Comparison of ENCODE assay signal across 15 cellular contexts in the genomic region with DNA sequence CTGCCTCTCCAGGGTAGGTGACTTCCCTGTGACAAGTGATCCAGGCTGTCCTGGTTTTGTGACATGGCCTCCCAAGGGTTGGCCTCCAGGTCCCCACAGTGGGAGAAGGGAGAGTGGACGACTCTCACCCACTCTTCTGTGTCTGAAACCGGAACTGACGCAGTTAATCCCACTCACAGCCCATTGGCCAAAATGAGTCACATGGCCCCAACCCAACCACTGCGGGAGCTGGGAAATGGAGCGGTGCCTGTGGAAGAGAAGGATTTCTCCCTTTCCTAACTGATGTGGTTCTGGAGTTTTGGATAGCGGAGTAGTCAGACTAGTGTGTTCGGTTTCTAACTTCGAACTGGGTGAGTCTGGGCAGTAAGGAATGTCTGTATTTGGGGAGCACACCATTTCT.
DNase-seq lines count a peak whose midpoint lies in the region; ATAC-seq, FAIRE-seq and TF ChIP-seq lines count a peak whose summit lies in the region.
"Had no signal": no experiment of that assay in that cellular context is flagged by ENCODE, and none has a peak within 500 bp of the region (broad histone marks: within the 10 kb centered on the region; RNA-seq: fewer than 3 reads in every experiment).

No MANE protein-coding gene starts in this region.

- TF ChIP-seq RAD21 in GM12878 (IDR thresholded peaks at IDR 0.05; ENCODE audit: insufficient read depth, low read depth, low read length): no peak

- TF ChIP-seq POLR2A in GM12878 (IDR thresholded peaks at IDR 0.05; ENCODE audit: low read depth, low read length) (no peak), gastrocnemius medialis (IDR thresholded peaks at IDR 0.05) (no peak)

- peaks cover 13% of the 10 kb centered on the region for H3K36me3 Mint-ChIP-seq in progenitor cell of endocrine pancreas (ENCODE audit: insufficient read depth)

- CTCF ChIA-PET in GM12878 (lab: Yijun Ruan, JAX): no interaction called here

- TF ChIP-seq EP300 in GM12878 (IDR thresholded peaks at IDR 0.05; ENCODE audit: borderline replicate concordance in 1 of 2, control insufficient read depth in 1 of 2, low read depth in 2 of 2, low read length in 2 of 2): no peak

- no peak overlapping the region for H3K9ac ChIP-seq in BLaER1
- no peak overlapping the region for H3K9ac ChIP-seq in GM12878 (ENCODE audit: control insufficient read depth, insufficient read depth, low read length)

- SMC1A ChIA-PET in GM12878 (lab: Charles Lee; ENCODE audit: uncharacterized antibody, unreplicated experiment): no interaction called here

- H3K4me1 ChIP-seq in BLaER1 (peaks cover 83% of the 10 kb centered on the region), GM12878 (ENCODE audit: control insufficient read depth, insufficient read depth, low read length) (0 out of 2 replicates have a peak, but pooled peaks cover 2% of the 10 kb centered on the region), gastrocnemius medialis (peaks cover 0 to 6% of the 10 kb centered on the region in 2 donors)
- no peaks in the 10 kb centered on the region for H3K4me1 ChIP-seq in effector memory CD4-positive, alpha-beta T cell (ENCODE audit: control insufficient read depth, insufficient read depth, low read length, poor library complexity, severe bottlenecking)
- H3K4me1 ChIP-seq: SJSA1 had no signal

- no peak overlapping the region for H3K4me3 Mint-ChIP-seq in progenitor cell of endocrine pancreas (ENCODE audit: low read depth)

- no peak for FAIRE-seq in GM12878 (lab: Jason Lieb, UNC)
- FAIRE-seq: G401.6, GM12891 had no signal

- H3K4me2 ChIP-seq in BLaER1: peak overlapping the region; percentile 66
- H3K4me2 ChIP-seq in GM12878 (ENCODE audit: control insufficient read depth, insufficient read depth): no peak overlapping the region

- in situ Hi-C loops in GM12878 (cut with MboI) (no loop called here), gastrocnemius medialis (cut with MboI; ENCODE audit: low sequenced_read_pairs in 4 of 4) (no loop called here)

- intact Hi-C loops in GM12878 (cut with micrococcal nuclease; ENCODE audit: unreplicated experiment) (no loop called here), gastrocnemius medialis (cut with DNase I; ENCODE audit: low total_unique reads) (no loop called here)

- H4K20me1 ChIP-seq in BLaER1 (peaks cover 39% of the 10 kb centered on the region), GM12878 (ENCODE audit: control insufficient read depth, insufficient read depth) (no peaks in the 10 kb centered on the region)

- no peaks in the 10 kb centered on the region for H3K4me1 Mint-ChIP-seq in progenitor cell of endocrine pancreas (ENCODE audit: low read depth)

- TF ChIP-seq CTCF in GM12878 (IDR thresholded peaks at IDR 0.05 in 2 of 3, conservative IDR thresholded peaks at IDR 0.05 in 1 of 3; ENCODE audit: control insufficient read depth in 2 of 3, extremely low read depth in 1 of 3, insufficient read depth in 1 of 3, low read depth in 3 of 3, low read length in 3 of 3): no peak
- TF ChIP-seq CTCF in progenitor cell of endocrine pancreas (IDR thresholded peaks at IDR 0.05; ENCODE audit: unreplicated experiment): no peak
- TF ChIP-seq CTCF in gastrocnemius medialis (IDR thresholded peaks at IDR 0.05 in 4 of 5, conservative IDR thresholded peaks at IDR 0.05 in 1 of 5): no peak

- H3K4me3 ChIP-seq in BLaER1 (no peak overlapping the region), GM12878 (no peak overlapping the region), gastrocnemius medialis (no peak overlapping the region)
- no peak overlapping the region for H3K4me3 ChIP-seq in effector memory CD4-positive, alpha-beta T cell (ENCODE audit: insufficient read depth, low read depth, low read length, poor library complexity, severe bottlenecking)
- H3K4me3 ChIP-seq: SJSA1 had no signal

- no peak for ATAC-seq in GM12878
- ATAC-seq in gastrocnemius medialis: no peak
- ATAC-seq in HG03196 (IDR thresholded peaks at IDR 0.05; ENCODE audit: unreplicated experiment): no peak

- BruUV-seq in GM12878 (replicated peaks; lab: Mats Ljungman, UMichigan): no TSS peak

- no peaks in the 10 kb centered on the region for H3K9me3 ChIP-seq in BLaER1
- H3K9me3 ChIP-seq in GM12878 (replicated peaks; ENCODE audit: control insufficient read depth, insufficient read depth, low read length): no peaks in the 10 kb centered on the region
- no peaks in the 10 kb centered on the region for H3K9me3 ChIP-seq in gastrocnemius medialis
- no peaks in the 10 kb centered on the region for H3K9me3 ChIP-seq in effector memory CD4-positive, alpha-beta T cell (ENCODE audit: control insufficient read depth, low read length)
- H3K9me3 ChIP-seq: SJSA1 had no signal

- H3K27me3 ChIP-seq in BLaER1: no peaks in the 10 kb centered on the region
- H3K27me3 ChIP-seq in GM12878 (replicated peaks in 1 of 2; ENCODE audit: control insufficient read depth in 2 of 2, insufficient read depth in 2 of 2, low read length in 1 of 2): no peaks in the 10 kb centered on the region
- H3K27me3 ChIP-seq in gastrocnemius medialis: no peaks in the 10 kb centered on the region
- H3K27me3 ChIP-seq in effector memory CD4-positive, alpha-beta T cell (replicated peaks; ENCODE audit: control insufficient read depth, insufficient read depth, low read length, poor library complexity, severe bottlenecking): no peaks in the 10 kb centered on the region
- H3K27me3 ChIP-seq: SJSA1 had no signal

- POLR2A ChIA-PET in GM12878 (lab: Charles Lee): no interaction called here

- H3K9me3 Mint-ChIP-seq in progenitor cell of endocrine pancreas (ENCODE audit: low read depth): no peaks in the 10 kb centered on the region

- DNase-seq in HPDE6-E6E7 (ENCODE audit: extremely low spot score) (peak; percentile 29), GM12878 (ENCODE audit: low read depth, low spot score) (no peak), progenitor cell of endocrine pancreas (ENCODE audit: low spot score, unreplicated experiment) (no peak), gastrocnemius medialis (no peak)
- DNase-seq in effector memory CD4-positive, alpha-beta T cell: no peak
- DNase-seq: DND-41, KBM-7, NCI-H1436, NCI-H2029, NCI-H774 had no signal

- H3K79me2 ChIP-seq in GM12878 (ENCODE audit: control insufficient read depth, insufficient read depth, low read length): no peaks in the 10 kb centered on the region

- 98% methylated on average over 8 of the region's 8 CpGs for WGBS in GM12878 (ENCODE audit: insufficient coverage, insufficient replicate concordance, low lambda C conversion rate, missing lambda C conversion rate)

- H3K27me3 Mint-ChIP-seq in progenitor cell of endocrine pancreas: no peaks in the 10 kb centered on the region

- peak overlapping the region; percentile 57 for H3K27ac ChIP-seq in BLaER1
- no peak overlapping the region for H3K27ac ChIP-seq in GM12878 (ENCODE audit: control insufficient read depth, insufficient read depth)
- no peak overlapping the region for H3K27ac ChIP-seq in gastrocnemius medialis
- H3K27ac ChIP-seq in effector memory CD4-positive, alpha-beta T cell (ENCODE audit: insufficient read depth, low read length, poor library complexity, severe bottlenecking): no peak overlapping the region
- H3K27ac ChIP-seq: SJSA1 had no signal

- RAD21 ChIA-PET in GM12878 (lab: Charles Lee; ENCODE audit: unreplicated experiment): interaction anchor here (0.6 kb wide), 1 partner anchor 638 kb away, joined by 5 read pairs; no protein-coding TSS in a partner anchor

- no peak overlapping the region for H2AFZ ChIP-seq in GM12878 (ENCODE audit: control insufficient read depth, low read depth, low read length)

- H3K36me3 ChIP-seq in BLaER1 (peaks cover 67% of the 10 kb centered on the region), GM12878 (ENCODE audit: control insufficient read depth in 2 of 2, insufficient read depth in 2 of 2, low read length in 1 of 2) (peaks cover 17 to 23% of the 10 kb centered on the region in 2 experiments), gastrocnemius medialis (peaks cover 0 to 35% of the 10 kb centered on the region in 2 donors)
- peaks cover 53% of the 10 kb centered on the region for H3K36me3 ChIP-seq in effector memory CD4-positive, alpha-beta T cell (ENCODE audit: control insufficient read depth, insufficient read depth, low read length)

- H3K27ac Mint-ChIP-seq in progenitor cell of endocrine pancreas: peak overlapping the region; percentile 50

TF ChIP-seq in GM12878, 131 proteins besides CTCF, POLR2A, EP300 and RAD21:
- TF ChIP-seq GATAD2B (conservative IDR thresholded peaks at IDR 0.05; ENCODE audit: low read depth): no peak
- TF ChIP-seq, protein P1, sequence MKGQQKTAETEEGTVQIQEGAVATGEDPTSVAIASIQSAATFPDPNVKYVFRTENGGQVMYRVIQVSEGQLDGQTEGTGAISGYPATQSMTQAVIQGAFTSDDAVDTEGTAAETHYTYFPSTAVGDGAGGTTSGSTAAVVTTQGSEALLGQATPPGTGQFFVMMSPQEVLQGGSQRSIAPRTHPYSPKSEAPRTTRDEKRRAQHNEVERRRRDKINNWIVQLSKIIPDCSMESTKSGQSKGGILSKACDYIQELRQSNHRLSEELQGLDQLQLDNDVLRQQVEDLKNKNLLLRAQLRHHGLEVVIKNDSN (IDR thresholded peaks at IDR 0.05; ENCODE audit: borderline replicate concordance, extremely low read length, insufficient read depth, low read depth, low read length): peak; percentile 48
TF ChIP-seq in GM12878: peak in this region for 1.
